ENCODE assay signal across 1 cellular context in the genomic region with DNA sequence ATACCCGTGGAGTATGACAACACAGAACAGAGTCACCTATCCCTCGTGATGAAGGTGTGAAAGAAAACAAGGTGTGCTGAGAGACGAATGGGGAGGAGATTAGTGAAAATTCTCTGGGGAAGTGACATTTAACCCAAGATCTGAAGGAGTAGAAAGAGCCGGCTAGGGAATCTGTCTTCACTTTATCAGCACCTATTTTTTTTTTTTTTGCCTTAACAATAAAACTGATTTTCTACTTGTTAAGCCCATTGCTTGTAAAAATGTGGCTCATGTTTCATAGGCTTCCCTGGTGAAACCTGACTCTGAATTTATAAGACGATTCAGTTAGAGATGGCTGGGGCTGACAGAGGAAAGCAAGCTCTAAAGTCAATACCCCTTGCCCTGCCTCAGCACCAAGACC.
TF ChIP-seq lines count a peak whose summit lies in the region.

No MANE protein-coding gene starts in this region.

TF ChIP-seq in HEK293, 187 proteins besides CTCF, POLR2A, EP300 and RAD21 (continued from another document and continues in another):
- TF ChIP-seq, protein P1, sequence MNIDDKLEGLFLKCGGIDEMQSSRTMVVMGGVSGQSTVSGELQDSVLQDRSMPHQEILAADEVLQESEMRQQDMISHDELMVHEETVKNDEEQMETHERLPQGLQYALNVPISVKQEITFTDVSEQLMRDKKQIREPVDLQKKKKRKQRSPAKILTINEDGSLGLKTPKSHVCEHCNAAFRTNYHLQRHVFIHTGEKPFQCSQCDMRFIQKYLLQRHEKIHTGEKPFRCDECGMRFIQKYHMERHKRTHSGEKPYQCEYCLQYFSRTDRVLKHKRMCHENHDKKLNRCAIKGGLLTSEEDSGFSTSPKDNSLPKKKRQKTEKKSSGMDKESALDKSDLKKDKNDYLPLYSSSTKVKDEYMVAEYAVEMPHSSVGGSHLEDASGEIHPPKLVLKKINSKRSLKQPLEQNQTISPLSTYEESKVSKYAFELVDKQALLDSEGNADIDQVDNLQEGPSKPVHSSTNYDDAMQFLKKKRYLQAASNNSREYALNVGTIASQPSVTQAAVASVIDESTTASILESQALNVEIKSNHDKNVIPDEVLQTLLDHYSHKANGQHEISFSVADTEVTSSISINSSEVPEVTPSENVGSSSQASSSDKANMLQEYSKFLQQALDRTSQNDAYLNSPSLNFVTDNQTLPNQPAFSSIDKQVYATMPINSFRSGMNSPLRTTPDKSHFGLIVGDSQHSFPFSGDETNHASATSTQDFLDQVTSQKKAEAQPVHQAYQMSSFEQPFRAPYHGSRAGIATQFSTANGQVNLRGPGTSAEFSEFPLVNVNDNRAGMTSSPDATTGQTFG (tag by site-specific recombination; IDR thresholded peaks at IDR 0.05; ENCODE audit: borderline replicate concordance): no peak
- TF ChIP-seq, protein P2, sequence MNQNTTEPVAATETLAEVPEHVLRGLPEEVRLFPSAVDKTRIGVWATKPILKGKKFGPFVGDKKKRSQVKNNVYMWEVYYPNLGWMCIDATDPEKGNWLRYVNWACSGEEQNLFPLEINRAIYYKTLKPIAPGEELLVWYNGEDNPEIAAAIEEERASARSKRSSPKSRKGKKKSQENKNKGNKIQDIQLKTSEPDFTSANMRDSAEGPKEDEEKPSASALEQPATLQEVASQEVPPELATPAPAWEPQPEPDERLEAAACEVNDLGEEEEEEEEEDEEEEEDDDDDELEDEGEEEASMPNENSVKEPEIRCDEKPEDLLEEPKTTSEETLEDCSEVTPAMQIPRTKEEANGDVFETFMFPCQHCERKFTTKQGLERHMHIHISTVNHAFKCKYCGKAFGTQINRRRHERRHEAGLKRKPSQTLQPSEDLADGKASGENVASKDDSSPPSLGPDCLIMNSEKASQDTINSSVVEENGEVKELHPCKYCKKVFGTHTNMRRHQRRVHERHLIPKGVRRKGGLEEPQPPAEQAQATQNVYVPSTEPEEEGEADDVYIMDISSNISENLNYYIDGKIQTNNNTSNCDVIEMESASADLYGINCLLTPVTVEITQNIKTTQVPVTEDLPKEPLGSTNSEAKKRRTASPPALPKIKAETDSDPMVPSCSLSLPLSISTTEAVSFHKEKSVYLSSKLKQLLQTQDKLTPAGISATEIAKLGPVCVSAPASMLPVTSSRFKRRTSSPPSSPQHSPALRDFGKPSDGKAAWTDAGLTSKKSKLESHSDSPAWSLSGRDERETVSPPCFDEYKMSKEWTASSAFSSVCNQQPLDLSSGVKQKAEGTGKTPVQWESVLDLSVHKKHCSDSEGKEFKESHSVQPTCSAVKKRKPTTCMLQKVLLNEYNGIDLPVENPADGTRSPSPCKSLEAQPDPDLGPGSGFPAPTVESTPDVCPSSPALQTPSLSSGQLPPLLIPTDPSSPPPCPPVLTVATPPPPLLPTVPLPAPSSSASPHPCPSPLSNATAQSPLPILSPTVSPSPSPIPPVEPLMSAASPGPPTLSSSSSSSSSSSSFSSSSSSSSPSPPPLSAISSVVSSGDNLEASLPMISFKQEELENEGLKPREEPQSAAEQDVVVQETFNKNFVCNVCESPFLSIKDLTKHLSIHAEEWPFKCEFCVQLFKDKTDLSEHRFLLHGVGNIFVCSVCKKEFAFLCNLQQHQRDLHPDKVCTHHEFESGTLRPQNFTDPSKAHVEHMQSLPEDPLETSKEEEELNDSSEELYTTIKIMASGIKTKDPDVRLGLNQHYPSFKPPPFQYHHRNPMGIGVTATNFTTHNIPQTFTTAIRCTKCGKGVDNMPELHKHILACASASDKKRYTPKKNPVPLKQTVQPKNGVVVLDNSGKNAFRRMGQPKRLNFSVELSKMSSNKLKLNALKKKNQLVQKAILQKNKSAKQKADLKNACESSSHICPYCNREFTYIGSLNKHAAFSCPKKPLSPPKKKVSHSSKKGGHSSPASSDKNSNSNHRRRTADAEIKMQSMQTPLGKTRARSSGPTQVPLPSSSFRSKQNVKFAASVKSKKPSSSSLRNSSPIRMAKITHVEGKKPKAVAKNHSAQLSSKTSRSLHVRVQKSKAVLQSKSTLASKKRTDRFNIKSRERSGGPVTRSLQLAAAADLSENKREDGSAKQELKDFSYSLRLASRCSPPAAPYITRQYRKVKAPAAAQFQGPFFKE (tag by site-specific recombination; IDR thresholded peaks at IDR 0.05; ENCODE audit: borderline replicate concordance): no peak
- TF ChIP-seq ZNF76 (tag by site-specific recombination; IDR thresholded peaks at IDR 0.05; ENCODE audit: borderline replicate concordance, low read depth) (no peak), EGR2 (tag by site-specific recombination; IDR thresholded peaks at IDR 0.05; ENCODE audit: low read depth) (no peak), ZNF157 (tag by site-specific recombination; IDR thresholded peaks at IDR 0.05) (no peak), ZSCAN23 (tag by site-specific recombination; IDR thresholded peaks at IDR 0.05) (no peak), RBAK (tag by site-specific recombination; IDR thresholded peaks at IDR 0.05) (no peak), ZNF248 (tag by site-specific recombination; IDR thresholded peaks at IDR 0.05) (no peak), YY2 (tag by site-specific recombination; IDR thresholded peaks at IDR 0.05) (no peak), PRDM1 (tag by site-specific recombination; IDR thresholded peaks at IDR 0.05) (no peak), IKZF3 (tag by site-specific recombination; IDR thresholded peaks at IDR 0.05) (peak; percentile 31; the same call in 1 of the 2 replicates), HOXC10 (CRISPR knock-in tag; IDR thresholded peaks at IDR 0.05) (no peak), ZFP69B (tag by site-specific recombination; IDR thresholded peaks at IDR 0.05) (no peak), PATZ1 (tag by site-specific recombination; IDR thresholded peaks at IDR 0.05) (no peak), ZNF10 (tag by site-specific recombination; IDR thresholded peaks at IDR 0.05) (0 out of 2 replicates have a peak, but pooled peaks have one; percentile 53), GFI1B (tag by site-specific recombination; IDR thresholded peaks at IDR 0.05) (peak; percentile 75; the same call in 1 of the 2 replicates), ZNF266 (tag by site-specific recombination; IDR thresholded peaks at IDR 0.05; ENCODE audit: low read depth) (no peak), ZFHX2 (tag by site-specific recombination; conservative IDR thresholded peaks at IDR 0.05) (no peak), ZNF488 (tag by site-specific recombination; IDR thresholded peaks at IDR 0.05) (no peak), ZBTB7A (tag by site-specific recombination; IDR thresholded peaks at IDR 0.05; ENCODE audit: low read depth) (no peak), ZNF791 (tag by site-specific recombination; IDR thresholded peaks at IDR 0.05) (no peak), ZNF555 (tag by site-specific recombination; conservative IDR thresholded peaks at IDR 0.05) (no peak), ZNF362 (tag by site-specific recombination; IDR thresholded peaks at IDR 0.05) (0 out of 2 replicates have a peak, but pooled peaks have one; percentile 33), ZNF24 (tag by site-specific recombination; IDR thresholded peaks at IDR 0.05) (no peak), ZNF274 (IDR thresholded peaks at IDR 0.05; ENCODE audit: low read length) (no peak), ZNF274 (tag by site-specific recombination; IDR thresholded peaks at IDR 0.05; ENCODE audit: borderline replicate concordance) (no peak), OSR2 (tag by site-specific recombination; IDR thresholded peaks at IDR 0.05) (peak; percentile 87), ZNF514 (tag by site-specific recombination; IDR thresholded peaks at IDR 0.05) (no peak), ZNF311 (tag by site-specific recombination; IDR thresholded peaks at IDR 0.05; ENCODE audit: borderline replicate concordance) (no peak), ZNF140 (tag by site-specific recombination; IDR thresholded peaks at IDR 0.05) (no peak), KLF9 (tag by site-specific recombination; IDR thresholded peaks at IDR 0.05; ENCODE audit: low read depth) (no peak; the same call in 1 of the 2 replicates), ZNF48 (tag by site-specific recombination; IDR thresholded peaks at IDR 0.05) (no peak), ZXDB (tag by site-specific recombination; IDR thresholded peaks at IDR 0.05) (peak; percentile 83), ZNF776 (tag by site-specific recombination; IDR thresholded peaks at IDR 0.05; ENCODE audit: borderline replicate concordance) (no peak), YY1 (tag by site-specific recombination; IDR thresholded peaks at IDR 0.05) (no peak), ZNF391 (tag by site-specific recombination; IDR thresholded peaks at IDR 0.05; ENCODE audit: borderline replicate concordance, low read depth) (no peak), ZNF792 (tag by site-specific recombination; IDR thresholded peaks at IDR 0.05) (no peak), ZNF580 (tag by site-specific recombination; IDR thresholded peaks at IDR 0.05) (peak; percentile 37; the same call in 1 of the 2 replicates), ZBTB1 (tag by site-specific recombination; IDR thresholded peaks at IDR 0.05) (no peak), BCL11A (tag by site-specific recombination; IDR thresholded peaks at IDR 0.05; ENCODE audit: low read depth) (no peak), GLI2 (tag by site-specific recombination; IDR thresholded peaks at IDR 0.05; ENCODE audit: borderline replicate concordance, low read depth) (peak; percentile 40; the same call in 1 of the 2 replicates)
- TF ChIP-seq, protein P3, sequence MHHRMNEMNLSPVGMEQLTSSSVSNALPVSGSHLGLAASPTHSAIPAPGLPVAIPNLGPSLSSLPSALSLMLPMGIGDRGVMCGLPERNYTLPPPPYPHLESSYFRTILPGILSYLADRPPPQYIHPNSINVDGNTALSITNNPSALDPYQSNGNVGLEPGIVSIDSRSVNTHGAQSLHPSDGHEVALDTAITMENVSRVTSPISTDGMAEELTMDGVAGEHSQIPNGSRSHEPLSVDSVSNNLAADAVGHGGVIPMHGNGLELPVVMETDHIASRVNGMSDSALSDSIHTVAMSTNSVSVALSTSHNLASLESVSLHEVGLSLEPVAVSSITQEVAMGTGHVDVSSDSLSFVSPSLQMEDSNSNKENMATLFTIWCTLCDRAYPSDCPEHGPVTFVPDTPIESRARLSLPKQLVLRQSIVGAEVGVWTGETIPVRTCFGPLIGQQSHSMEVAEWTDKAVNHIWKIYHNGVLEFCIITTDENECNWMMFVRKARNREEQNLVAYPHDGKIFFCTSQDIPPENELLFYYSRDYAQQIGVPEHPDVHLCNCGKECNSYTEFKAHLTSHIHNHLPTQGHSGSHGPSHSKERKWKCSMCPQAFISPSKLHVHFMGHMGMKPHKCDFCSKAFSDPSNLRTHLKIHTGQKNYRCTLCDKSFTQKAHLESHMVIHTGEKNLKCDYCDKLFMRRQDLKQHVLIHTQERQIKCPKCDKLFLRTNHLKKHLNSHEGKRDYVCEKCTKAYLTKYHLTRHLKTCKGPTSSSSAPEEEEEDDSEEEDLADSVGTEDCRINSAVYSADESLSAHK (tag by site-specific recombination; IDR thresholded peaks at IDR 0.05): peak; percentile 83
- TF ChIP-seq, protein P4, sequence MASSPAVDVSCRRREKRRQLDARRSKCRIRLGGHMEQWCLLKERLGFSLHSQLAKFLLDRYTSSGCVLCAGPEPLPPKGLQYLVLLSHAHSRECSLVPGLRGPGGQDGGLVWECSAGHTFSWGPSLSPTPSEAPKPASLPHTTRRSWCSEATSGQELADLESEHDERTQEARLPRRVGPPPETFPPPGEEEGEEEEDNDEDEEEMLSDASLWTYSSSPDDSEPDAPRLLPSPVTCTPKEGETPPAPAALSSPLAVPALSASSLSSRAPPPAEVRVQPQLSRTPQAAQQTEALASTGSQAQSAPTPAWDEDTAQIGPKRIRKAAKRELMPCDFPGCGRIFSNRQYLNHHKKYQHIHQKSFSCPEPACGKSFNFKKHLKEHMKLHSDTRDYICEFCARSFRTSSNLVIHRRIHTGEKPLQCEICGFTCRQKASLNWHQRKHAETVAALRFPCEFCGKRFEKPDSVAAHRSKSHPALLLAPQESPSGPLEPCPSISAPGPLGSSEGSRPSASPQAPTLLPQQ (tag by site-specific recombination; IDR thresholded peaks at IDR 0.05): no peak
- TF ChIP-seq, protein P5, sequence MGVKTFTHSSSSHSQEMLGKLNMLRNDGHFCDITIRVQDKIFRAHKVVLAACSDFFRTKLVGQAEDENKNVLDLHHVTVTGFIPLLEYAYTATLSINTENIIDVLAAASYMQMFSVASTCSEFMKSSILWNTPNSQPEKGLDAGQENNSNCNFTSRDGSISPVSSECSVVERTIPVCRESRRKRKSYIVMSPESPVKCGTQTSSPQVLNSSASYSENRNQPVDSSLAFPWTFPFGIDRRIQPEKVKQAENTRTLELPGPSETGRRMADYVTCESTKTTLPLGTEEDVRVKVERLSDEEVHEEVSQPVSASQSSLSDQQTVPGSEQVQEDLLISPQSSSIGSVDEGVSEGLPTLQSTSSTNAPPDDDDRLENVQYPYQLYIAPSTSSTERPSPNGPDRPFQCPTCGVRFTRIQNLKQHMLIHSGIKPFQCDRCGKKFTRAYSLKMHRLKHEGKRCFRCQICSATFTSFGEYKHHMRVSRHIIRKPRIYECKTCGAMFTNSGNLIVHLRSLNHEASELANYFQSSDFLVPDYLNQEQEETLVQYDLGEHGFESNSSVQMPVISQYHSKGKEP (tag by site-specific recombination; IDR thresholded peaks at IDR 0.05): peak; percentile 55; the same call in 1 of the 2 replicates
